Comparison of ENCODE assay signal across 21 cellular contexts in the genomic region with DNA sequence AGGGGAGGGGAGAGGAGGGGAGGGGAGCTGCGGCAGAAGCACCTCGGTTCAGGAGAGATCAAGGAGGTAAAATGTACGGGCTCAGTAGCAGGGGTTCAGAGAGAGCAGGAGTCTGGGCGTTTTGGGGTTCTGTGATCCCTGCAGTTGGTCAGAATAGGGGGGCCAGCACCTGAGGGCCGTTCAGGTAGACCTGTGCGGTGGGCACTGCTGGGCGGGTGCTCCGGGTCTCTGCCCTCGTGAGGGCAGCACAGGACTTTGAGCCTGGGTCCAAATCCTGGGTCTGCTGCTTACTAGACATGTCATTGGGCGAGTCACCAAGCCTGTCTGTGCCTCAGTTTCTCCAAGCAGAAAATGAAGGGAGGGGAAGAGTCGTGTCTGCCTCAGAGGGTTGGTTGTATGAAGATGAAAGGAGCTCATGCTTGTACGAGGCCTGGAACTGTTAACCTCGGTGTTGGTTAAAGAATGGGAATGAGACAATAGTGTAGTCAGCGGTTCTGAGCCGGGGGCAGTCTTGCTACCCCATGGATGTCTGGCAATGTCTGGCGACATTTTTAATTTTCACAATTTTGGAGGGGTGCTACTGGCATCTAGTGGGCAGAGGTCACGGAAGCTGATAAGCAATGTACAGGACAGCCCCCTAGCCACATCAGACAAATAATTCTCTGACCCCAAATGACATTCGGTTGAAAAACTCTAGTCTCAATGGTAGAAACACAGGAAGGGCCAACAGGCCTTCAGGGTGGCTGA. TPM values are rescaled to one million over a fixed set of nuclear protein-coding genes. Genes with fewer than 3 reads are reported as not detected.
"Had no signal": no experiment of that assay in that cellular context is flagged by ENCODE, and none has a peak within 500 bp of the region (broad histone marks: within the 10 kb centered on the region; RNA-seq: fewer than 3 reads in every experiment).

No MANE protein-coding gene starts in this region.

- H3K9me3 ChIP-seq: thoracic aorta, uterus had no signal

- DNase-seq: activated CD4-positive, alpha-beta memory T cell treated with anti-CD3 and anti-CD28 coated beads, Interleukin-2, amount 10 ng/mL, durations not matched to agents 7 days and 5 days; activated CD4-positive, alpha-beta T cell treated with anti-CD3 and anti-CD28 coated beads for 36 hours; activated CD8-positive, alpha-beta memory T cell treated with anti-CD3 and anti-CD28 coated beads, Interleukin-2, amount 50 U/mL, for 48 hours; central memory CD4-positive, alpha-beta T cell; cortex of kidney; effector CD8-positive, alpha-beta T cell; gastrocnemius medialis; kidney glomerular epithelial cell; mucosa of descending colon; naive thymus-derived CD8-positive, alpha-beta T cell; stimulated activated CD4-positive, alpha-beta T cell treated with anti-CD3 and anti-CD28 coated beads, Interleukin-15, amount 100 ng/mL, for 24 hours; stimulated activated CD4-positive, alpha-beta T cell treated with anti-CD3 and anti-CD28 coated beads, Interleukin-4, amount 100 ng/mL, for 24 hours; T-helper 9 cell; uterus had no signal

- H3K27me3 Mint-ChIP-seq: activated CD4-positive, alpha-beta memory T cell treated with anti-CD3 and anti-CD28 coated beads, Interleukin-2, amount 10 ng/mL, durations not matched to agents 7 days and 5 days; activated CD4-positive, alpha-beta T cell treated with anti-CD3 and anti-CD28 coated beads for 36 hours; activated naive CD4-positive, alpha-beta T cell treated with anti-CD3 and anti-CD28 coated beads, Interleukin-2, amount 50 U/mL, for 24 hours; naive thymus-derived CD8-positive, alpha-beta T cell; stimulated activated naive CD8-positive, alpha-beta T cell treated with anti-CD3 and anti-CD28 coated beads, Interleukin-15, Interleukin-2, amounts not matched to agents 100 ng/mL and 50 ng/mL, for 24 hours had no signal

- H3K4me1 ChIP-seq: uterus had no signal

- H3K4me3 Mint-ChIP-seq: activated CD4-positive, alpha-beta memory T cell treated with anti-CD3 and anti-CD28 coated beads, Interleukin-2, amount 10 ng/mL, durations not matched to agents 7 days and 5 days; activated CD4-positive, alpha-beta T cell treated with anti-CD3 and anti-CD28 coated beads for 36 hours; activated naive CD4-positive, alpha-beta T cell treated with anti-CD3 and anti-CD28 coated beads, Interleukin-2, amount 50 U/mL, for 24 hours; naive thymus-derived CD8-positive, alpha-beta T cell; stimulated activated naive CD8-positive, alpha-beta T cell treated with anti-CD3 and anti-CD28 coated beads, Interleukin-15, Interleukin-2, amounts not matched to agents 100 ng/mL and 50 ng/mL, for 24 hours had no signal

- H3K27ac ChIP-seq: epithelial cell of prostate, gastrocnemius medialis, thoracic aorta, uterus had no signal

- ATAC-seq: activated CD4-positive, alpha-beta T cell treated with anti-CD3 and anti-CD28 coated beads for 36 hours; gastrocnemius medialis; mucosa of descending colon; naive thymus-derived CD8-positive, alpha-beta T cell had no signal

- H3K27me3 ChIP-seq: gastrocnemius medialis, uterus had no signal

- H3K27ac Mint-ChIP-seq: activated CD4-positive, alpha-beta memory T cell treated with anti-CD3 and anti-CD28 coated beads, Interleukin-2, amount 10 ng/mL, durations not matched to agents 7 days and 5 days; activated CD4-positive, alpha-beta T cell treated with anti-CD3 and anti-CD28 coated beads for 36 hours; activated naive CD4-positive, alpha-beta T cell treated with anti-CD3 and anti-CD28 coated beads, Interleukin-2, amount 50 U/mL, for 24 hours; activated T-helper 2 cell treated with anti-CD3 and anti-CD28 coated beads, Interferon-gamma antibody, Interleukin-2, Interleukin-4, amounts not matched to agents 10 μg/mL and 5 μg/mL and 100 μg/mL, durations not matched to agents 14 hours and 24 hours and 36 hours; stimulated activated naive CD8-positive, alpha-beta T cell treated with anti-CD3 and anti-CD28 coated beads, Interleukin-15, Interleukin-2, amounts not matched to agents 100 ng/mL and 50 ng/mL, for 24 hours had no signal

- H3K4me3 ChIP-seq: gastrocnemius medialis, mucosa of descending colon, thoracic aorta, uterus had no signal

- H3K36me3 ChIP-seq: gastrocnemius medialis, thoracic aorta, uterus had no signal

- H3K4me1 Mint-ChIP-seq: activated CD4-positive, alpha-beta memory T cell treated with anti-CD3 and anti-CD28 coated beads, Interleukin-2, amount 10 ng/mL, durations not matched to agents 7 days and 5 days; activated CD4-positive, alpha-beta T cell treated with anti-CD3 and anti-CD28 coated beads for 36 hours; activated naive CD4-positive, alpha-beta T cell treated with anti-CD3 and anti-CD28 coated beads, Interleukin-2, amount 50 U/mL, for 24 hours; naive thymus-derived CD8-positive, alpha-beta T cell had no signal

RNA-seq across cellular contexts. Expression of a gene that starts 35.4 kb away (rescaled TPM):
- total RNA-seq: activated CD4-positive, alpha-beta memory T cell treated with anti-CD3 and anti-CD28 coated beads, Interleukin-2, amount 10 ng/mL, durations not matched to agents 7 days and 5 days; activated CD4-positive, alpha-beta T cell treated with anti-CD3 and anti-CD28 coated beads for 36 hours; activated T-helper 2 cell treated with anti-CD3 and anti-CD28 coated beads, Interferon-gamma antibody, Interleukin-2, Interleukin-4, amounts not matched to agents 10 μg/mL and 5 μg/mL and 100 μg/mL, durations not matched to agents 14 hours and 24 hours and 36 hours; gastrocnemius medialis; lung microvascular endothelial cell; mucosa of descending colon; naive thymus-derived CD8-positive, alpha-beta T cell; osteoblast; thoracic aorta; uterus had no signal
